36 cellular contexts compared by ENCODE assay signal in genomic region chr3:108959017-108959416, GRCh38. TPM values are rescaled to one million over a fixed set of nuclear protein-coding genes. Genes with fewer than 3 reads are reported as not detected.
DNase-seq lines count a peak whose midpoint lies in the region; ATAC-seq, FAIRE-seq and TF ChIP-seq lines count a peak whose summit lies in the region.
"Had no signal": no experiment of that assay in that cellular context is flagged by ENCODE, and none has a peak within 500 bp of the region (broad histone marks: within the 10 kb centered on the region; RNA-seq: fewer than 3 reads in every experiment).

No MANE protein-coding gene starts in this region.

- H3K36me3 ChIP-seq in GM23248 (ENCODE audit: low read depth) = no peaks in the 10 kb centered on the region
- no peaks in the 10 kb centered on the region for H3K36me3 ChIP-seq in NT2/D1 (ENCODE audit: insufficient read depth, insufficient read length, low read length)
- H3K36me3 ChIP-seq in astrocyte (ENCODE audit: insufficient read depth, low read length) = no peaks in the 10 kb centered on the region
- no peaks in the 10 kb centered on the region for H3K36me3 ChIP-seq in keratinocyte (ENCODE audit: control insufficient read depth in 2 of 2, extremely low read depth in 1 of 2, insufficient read depth in 2 of 2, low read length in 2 of 2)
- H3K36me3 ChIP-seq: esophagus muscularis mucosa, heart right ventricle, MG63, upper lobe of left lung had no signal

- H3K79me2 ChIP-seq in GM23248 (ENCODE audit: insufficient read depth) (no peaks in the 10 kb centered on the region), astrocyte (ENCODE audit: insufficient read depth, low read length) (no peaks in the 10 kb centered on the region), keratinocyte (ENCODE audit: control insufficient read depth, insufficient read depth, low read length) (no peaks in the 10 kb centered on the region)

- no peak overlapping the region for H3K27ac Mint-ChIP-seq in astrocyte (ENCODE audit: unreplicated experiment)
- H3K27ac Mint-ChIP-seq: activated CD4-positive, alpha-beta T cell treated with anti-CD3 and anti-CD28 coated beads, Interleukin-2, amount 10 ng/mL, durations not matched to agents 24 days and 14 days; activated naive CD8-positive, alpha-beta T cell; endodermal cell; natural killer cell; stimulated activated memory B cell treated with anti-CD40 and anti-IgM and Interleukin-4, amounts not matched to agents 10 μg/mL and 1 μg/mL and 100 μg/mL, for 72 hours had no signal

- no peak overlapping the region for H2AFZ ChIP-seq in GM23248
- H2AFZ ChIP-seq in astrocyte (ENCODE audit: low read depth, low read length) = no peak overlapping the region
- no peak overlapping the region for H2AFZ ChIP-seq in keratinocyte (ENCODE audit: control insufficient read depth, low read length)

- ATAC-seq in GM19324 (IDR thresholded peaks at IDR 0.05; ENCODE audit: low FRiP score, unreplicated experiment) = no peak
- ATAC-seq in GM21528 (IDR thresholded peaks at IDR 0.05; ENCODE audit: low FRiP score, unreplicated experiment) = no peak
- ATAC-seq: heart right ventricle, mucosa of descending colon, natural killer cell had no signal

- H3K9me3 ChIP-seq in GM23248 (ENCODE audit: low read depth) (no peaks in the 10 kb centered on the region), NT2/D1 (ENCODE audit: insufficient read depth, low read length) (no peaks in the 10 kb centered on the region), astrocyte (ENCODE audit: insufficient read depth, low read depth, low read length) (no peaks in the 10 kb centered on the region), keratinocyte (ENCODE audit: control insufficient read depth, low read depth, low read length) (no peaks in the 10 kb centered on the region)
- H3K9me3 ChIP-seq: Caco-2, esophagus muscularis mucosa, heart right ventricle, MG63, mucosa of descending colon, upper lobe of left lung had no signal

- H3K4me2 ChIP-seq in GM23248 (ENCODE audit: unreplicated experiment) = no peak overlapping the region
- no peak overlapping the region for H3K4me2 ChIP-seq in astrocyte (ENCODE audit: low read length)
- H3K4me2 ChIP-seq in keratinocyte (ENCODE audit: control insufficient read depth, extremely low read depth, insufficient read depth, low read depth, low read length) = peak overlapping the region; percentile 0

- DNase-seq in GM23248 = peak; percentile 10
- peak; percentile 15 for DNase-seq in NT2/D1 (ENCODE audit: low read depth, low spot score)
- DNase-seq in astrocyte (ENCODE audit: low read depth) = peak; percentile 48
- no peak for DNase-seq in keratinocyte (ENCODE audit: low read depth, low spot score)
- no peak for DNase-seq in NCI-H69 (lab: John Stamatoyannopoulos, UW)
- DNase-seq: activated CD4-positive, alpha-beta T cell treated with anti-CD3 and anti-CD28 coated beads, Interleukin-2, amount 10 ng/mL, durations not matched to agents 24 days and 14 days; activated CD8-positive, alpha-beta memory T cell treated with anti-CD3 and anti-CD28 coated beads for 24 hours; activated T-cell treated with anti-CD3 and anti-CD28 coated beads for 4 hours; anterior cingulate cortex; Caco-2; dermis blood vessel endothelial cell; endodermal cell; foreskin melanocyte; GDM1; heart right ventricle; KBM-7; MG63; mucosa of descending colon; natural killer cell; NCI-H1105; NCI-H187 treated with DMSO at 0.1 percent for 48 hours; NCI-H2171; NCI-H510A; occipital lobe; Right ventricle myocardium superior; upper lobe of left lung had no signal

- no peaks in the 10 kb centered on the region for H3K27me3 ChIP-seq in GM23248 (replicated peaks; ENCODE audit: insufficient read depth)
- H3K27me3 ChIP-seq in NT2/D1 (ENCODE audit: insufficient read depth, insufficient read length) = no peaks in the 10 kb centered on the region
- no peaks in the 10 kb centered on the region for H3K27me3 ChIP-seq in astrocyte (ENCODE audit: insufficient read depth, low read length)
- H3K27me3 ChIP-seq in keratinocyte (ENCODE audit: control insufficient read depth, extremely low read depth, insufficient read depth, low read length) = no peaks in the 10 kb centered on the region
- H3K27me3 ChIP-seq: esophagus muscularis mucosa, heart right ventricle, MG63, upper lobe of left lung had no signal

- H3K9me2 ChIP-seq in GM23248 (ENCODE audit: insufficient read depth) = no peaks in the 10 kb centered on the region

- 33 to 41% methylated on average over 1 of the region's 1 CpG for WGBS in GM23248 (ENCODE audit: low coverage in 1 of 2, low lambda C conversion rate in 2 of 2, missing lambda C conversion rate in 2 of 2), 2 experiments

- H3K4me3 Mint-ChIP-seq in astrocyte (ENCODE audit: unreplicated experiment) = no peak overlapping the region
- H3K4me3 Mint-ChIP-seq: activated CD4-positive, alpha-beta T cell treated with anti-CD3 and anti-CD28 coated beads, Interleukin-2, amount 10 ng/mL, durations not matched to agents 24 days and 14 days; activated naive CD8-positive, alpha-beta T cell; central memory CD8-positive, alpha-beta T cell; endodermal cell; natural killer cell; stimulated activated memory B cell treated with anti-CD40 and anti-IgM and Interleukin-4, amounts not matched to agents 10 μg/mL and 1 μg/mL and 100 μg/mL, for 72 hours had no signal

- H3K27ac ChIP-seq in GM23248 (no peak overlapping the region), astrocyte (ENCODE audit: low read depth, low read length) (no peak overlapping the region), keratinocyte (ENCODE audit: control insufficient read depth, insufficient read depth, low read length) (no peak overlapping the region)
- H3K27ac ChIP-seq: C4-2B, esophagus muscularis mucosa, heart right ventricle, upper lobe of left lung had no signal

- no peaks in the 10 kb centered on the region for H4K20me1 ChIP-seq in GM23248 (ENCODE audit: insufficient read depth)
- no peaks in the 10 kb centered on the region for H4K20me1 ChIP-seq in astrocyte (ENCODE audit: insufficient read depth, low read length)
- no peaks in the 10 kb centered on the region for H4K20me1 ChIP-seq in keratinocyte (ENCODE audit: control insufficient read depth, extremely low read depth, insufficient read depth, low read length)

- no peaks in the 10 kb centered on the region for H3K27me3 Mint-ChIP-seq in astrocyte (ENCODE audit: low read depth, unreplicated experiment)
- H3K27me3 Mint-ChIP-seq: stimulated activated memory B cell treated with anti-CD40 and anti-IgM and Interleukin-4, amounts not matched to agents 10 μg/mL and 1 μg/mL and 100 μg/mL, for 72 hours had no signal

- H3K9me1 ChIP-seq in keratinocyte (ENCODE audit: control insufficient read depth, extremely low read depth, insufficient read depth, low read length) = no peaks in the 10 kb centered on the region

- no peak overlapping the region for H3K4me3 ChIP-seq in GM23248
- no peak overlapping the region for H3K4me3 ChIP-seq in NT2/D1 (ENCODE audit: insufficient read length, low read depth)
- no peak overlapping the region for H3K4me3 ChIP-seq in astrocyte (ENCODE audit: insufficient read depth, low read depth, low read length)
- no peak overlapping the region for H3K4me3 ChIP-seq in keratinocyte (ENCODE audit: control insufficient read depth in 2 of 3, extremely low read depth in 1 of 3, insufficient read depth in 2 of 3, low read depth in 1 of 3, low read length in 3 of 3)
- H3K4me3 ChIP-seq: esophagus muscularis mucosa, heart right ventricle, lung, MG63, mucosa of descending colon, upper lobe of left lung had no signal

- dilution Hi-C loops in keratinocyte (cut with MboI; ENCODE audit: extremely low pct_ligation_motif_present, low sequenced_read_pairs) = no loop called here

- H3K4me1 Mint-ChIP-seq in astrocyte (ENCODE audit: low read depth, unreplicated experiment) = peaks cover 3% of the 10 kb centered on the region
- H3K4me1 Mint-ChIP-seq: central memory CD8-positive, alpha-beta T cell; endodermal cell; natural killer cell; stimulated activated memory B cell treated with anti-CD40 and anti-IgM and Interleukin-4, amounts not matched to agents 10 μg/mL and 1 μg/mL and 100 μg/mL, for 72 hours had no signal

- H3K36me3 Mint-ChIP-seq in astrocyte (ENCODE audit: low read depth, unreplicated experiment) = no peaks in the 10 kb centered on the region
- H3K36me3 Mint-ChIP-seq: activated naive CD8-positive, alpha-beta T cell; natural killer cell; stimulated activated memory B cell treated with anti-CD40 and anti-IgM and Interleukin-4, amounts not matched to agents 10 μg/mL and 1 μg/mL and 100 μg/mL, for 72 hours had no signal

- H3K9me3 Mint-ChIP-seq in astrocyte (ENCODE audit: unreplicated experiment) = no peaks in the 10 kb centered on the region
- H3K9me3 Mint-ChIP-seq: central memory CD8-positive, alpha-beta T cell; endodermal cell; natural killer cell; stimulated activated memory B cell treated with anti-CD40 and anti-IgM and Interleukin-4, amounts not matched to agents 10 μg/mL and 1 μg/mL and 100 μg/mL, for 72 hours had no signal

- FAIRE-seq in astrocyte (lab: Jason Lieb, UNC) (no peak), keratinocyte (lab: Jason Lieb, UNC) (peak; percentile 83)

- no peak overlapping the region for H3K9ac ChIP-seq in GM23248
- H3K9ac ChIP-seq in NT2/D1 (ENCODE audit: insufficient read length, low read depth) = no peak overlapping the region
- no peak overlapping the region for H3K9ac ChIP-seq in astrocyte (ENCODE audit: low read length)
- no peak overlapping the region for H3K9ac ChIP-seq in keratinocyte (ENCODE audit: control insufficient read depth, extremely low read depth, insufficient read depth, low read length)

- no peaks in the 10 kb centered on the region for H3K4me1 ChIP-seq in GM23248 (ENCODE audit: insufficient read depth)
- H3K4me1 ChIP-seq in NT2/D1 (ENCODE audit: insufficient read depth, insufficient read length) = no peaks in the 10 kb centered on the region
- no peaks in the 10 kb centered on the region for H3K4me1 ChIP-seq in astrocyte (ENCODE audit: insufficient read depth, low read length)
- peaks cover 4% of the 10 kb centered on the region for H3K4me1 ChIP-seq in keratinocyte (ENCODE audit: control insufficient read depth, extremely low read depth, insufficient read depth, low read length)
- H3K4me1 ChIP-seq: Caco-2, esophagus muscularis mucosa, heart right ventricle, upper lobe of left lung had no signal

- TF ChIP-seq CTCF in astrocyte (IDR thresholded peaks at IDR 0.05; ENCODE audit: insufficient read depth, low read depth, low read length) (no peak), keratinocyte (optimal IDR thresholded peaks at IDR 0.05 in 1 of 3, IDR thresholded peaks at IDR 0.05 in 1 of 3, conservative IDR thresholded peaks at IDR 0.05 in 1 of 3; ENCODE audit: extremely low read depth in 1 of 3, insufficient read depth in 2 of 3, low read length in 3 of 3) (no peak)

- in situ Hi-C loops in GM23248 (cut with MboI) = no loop called here

- no peaks in the 10 kb centered on the region for H3F3A ChIP-seq in GM23248 (ENCODE audit: insufficient read depth)

RNA-seq across cellular contexts. Expression of gene GUCA1C, which starts 5.3 kb away (rescaled TPM):
- total RNA-seq in GM23248 (2014; rRNA removed; shearing (Covaris generic)) = not detected in 2 replicates
- polyA plus RNA-seq in GM23248 (2016; fragmentation: Nextera tagmentation; extraction: Ambion mirVana) = not detected in 2 replicates
- total RNA-seq in astrocyte = not detected in 2 replicates
- polyA plus RNA-seq in keratinocyte = 0.15 to 0.26 TPM (median 0.26 TPM) in 3 replicates
- not detected for polyA plus RNA-seq in keratinocyte (2011; ENCODE audit: low read depth)
- polyA plus RNA-seq in keratinocyte (2011; cell fraction: cytosol; rRNA removed) = 0.23 TPM in 1 of 2 replicates, not detected in the other
- not detected in 2 replicates for polyA plus RNA-seq in keratinocyte (2011; cell fraction: nucleus; rRNA removed)
- not detected in 2 replicates for polyA plus RNA-seq in keratinocyte (2012; ENCODE audit: low replicate concordance)
- polyA minus RNA-seq in keratinocyte = not detected in 3 replicates
- not detected for polyA minus RNA-seq in keratinocyte (2011; cell fraction: cytosol; rRNA and poly(A)+ RNA removed)
- not detected in 2 replicates for polyA minus RNA-seq in keratinocyte (2011; cell fraction: nucleus; rRNA and poly(A)+ RNA removed)
- total RNA-seq: activated CD4-positive, alpha-beta T cell treated with anti-CD3 and anti-CD28 coated beads, Interleukin-2, amount 10 ng/mL, durations not matched to agents 24 days and 14 days; Caco-2; dermis blood vessel endothelial cell; endodermal cell; esophagus muscularis mucosa; H4; lung; mucosa of descending colon; natural killer cell; occipital lobe; T-helper 2 cell treated with Interferon-gamma antibody and Interleukin-4, amounts not matched to agents 100 ng/mL and 5 ng/mL, for 36 hours; upper lobe of left lung had no signal
- polyA plus RNA-seq: heart right ventricle, lung had no signal

Comparison
In these comparisons a context has a peak if more than half of its experiments do, and no peak if none do; other contexts are left out.
1. DNase-seq: peak in GM23248 (single experiment), NT2/D1 (single experiment) and astrocyte (single experiment); none in keratinocyte (single experiment) and NCI-H69 (single experiment).